Comparison of ENCODE assay signal across 8 cellular contexts in genomic region chr22:46774456-46775363, GRCh38. TPM values are rescaled to one million over a fixed set of nuclear protein-coding genes. Genes with fewer than 3 reads are reported as not detected.
DNase-seq lines count a peak whose midpoint lies in the region; TF ChIP-seq lines count a peak whose summit lies in the region.

No MANE protein-coding gene starts in this region.

- H3K9ac ChIP-seq in HUES6 (ENCODE audit: low read length): peak overlapping the region; percentile 67

- H3K36me3 ChIP-seq in HUES6 (ENCODE audit: control insufficient read depth, insufficient read depth, low read length): no peaks in the 10 kb centered on the region

- POLR2A ChIA-PET in AG04450 (lab: Yijun Ruan, JAX): interaction anchor here (0.6 to 2.2 kb wide), 2 partner anchors 12 to 13 kb away, joined by 4 to 10 read pairs; partner anchors contain the start of gene TBC1D22A

- TF ChIP-seq CTCF in AG04450 (IDR thresholded peaks at IDR 0.05; ENCODE audit: low read depth, low read length): no peak
- TF ChIP-seq CTCF in progenitor cell of endocrine pancreas (IDR thresholded peaks at IDR 0.05; ENCODE audit: unreplicated experiment): no peak

- H3K36me3 Mint-ChIP-seq in progenitor cell of endocrine pancreas (ENCODE audit: insufficient read depth): peaks cover 1% of the 10 kb centered on the region

- H3K27ac Mint-ChIP-seq in progenitor cell of endocrine pancreas: peak overlapping the region; percentile 78

- peak; percentile 27 for TF ChIP-seq POLR2A in GM19099 (IDR thresholded peaks at IDR 0.05; ENCODE audit: extremely low read depth, insufficient read length, low read depth)

- H3K4me1 Mint-ChIP-seq in progenitor cell of endocrine pancreas (ENCODE audit: low read depth): peaks cover 10% of the 10 kb centered on the region

- H3K9me3 ChIP-seq in AG04450 (ENCODE audit: control insufficient read depth, insufficient read depth, low read length) (no peaks in the 10 kb centered on the region), HUES6 (ENCODE audit: control insufficient read depth, insufficient read depth, low read depth, low read length) (no peaks in the 10 kb centered on the region)

- no peaks in the 10 kb centered on the region for H3K27me3 Mint-ChIP-seq in progenitor cell of endocrine pancreas

- H3K27ac ChIP-seq in AG04450 (ENCODE audit: low read depth, low read length) (peak overlapping the region; percentile 87), HUES6 (ENCODE audit: low read depth, low read length) (peak overlapping the region; percentile 92; the same call in 1 of the 2 replicates), caudate nucleus (ENCODE audit: low read depth, low read length) (peak overlapping the region; percentile 83)

- H3K9me3 Mint-ChIP-seq in progenitor cell of endocrine pancreas (ENCODE audit: low read depth): no peaks in the 10 kb centered on the region

- no peak overlapping the region for H3K4me3 Mint-ChIP-seq in progenitor cell of endocrine pancreas (ENCODE audit: low read depth)

- no peaks in the 10 kb centered on the region for H3K27me3 ChIP-seq in AG04450 (ENCODE audit: control insufficient read depth, insufficient read depth, low read length)
- no peaks in the 10 kb centered on the region for H3K27me3 ChIP-seq in HUES6 (ENCODE audit: control insufficient read depth, insufficient read depth, low read length)

- peaks cover 47% of the 10 kb centered on the region for H3K4me1 ChIP-seq in HUES6 (ENCODE audit: control insufficient read depth, insufficient read depth, low read length)

- CTCF ChIA-PET in AG04450 (lab: Charles Lee): interaction anchor here (1.3 to 1.4 kb wide), 2 partner anchors 16 to 24 kb away, joined by 4 to 5 read pairs; no protein-coding TSS in a partner anchor

- no peak overlapping the region for H3K4me3 ChIP-seq in AG04450 (ENCODE audit: low read depth, low read length)
- peak overlapping the region; percentile 10; the same call in 1 of the 2 replicates for H3K4me3 ChIP-seq in HUES6 (ENCODE audit: low read depth, low read length)

- DNase-seq in AG04450 (ENCODE audit: low read depth, low spot score): no peak
- DNase-seq in caudate nucleus (lab: John Stamatoyannopoulos, UW): no peak
- DNase-seq in progenitor cell of endocrine pancreas (ENCODE audit: low spot score, unreplicated experiment): no peak
- DNase-seq in NCI-H524 (lab: John Stamatoyannopoulos, UW): no peak
- no peak for DNase-seq in SIG-M5 (lab: John Stamatoyannopoulos, UW)
- DNase-seq in DMS53 (lab: John Stamatoyannopoulos, UW): no peak

RNA-seq across cellular contexts. Expression of gene TBC1D22A, which starts 12.3 kb away (rescaled TPM):
- polyA plus RNA-seq in AG04450 (2011; rRNA removed): 19.8 and 21.6 TPM in 2 replicates
- polyA minus RNA-seq in AG04450 (2011; rRNA and poly(A)+ RNA removed): 17.1 and 19.6 TPM in 2 replicates
- 23.2 and 24.2 TPM in 2 replicates for total RNA-seq in progenitor cell of endocrine pancreas

RNA-seq across cellular contexts. Expression of gene CERK, which starts 36.7 kb away (rescaled TPM):
- 29.0 and 32.9 TPM in 2 replicates for polyA plus RNA-seq in AG04450 (2011; rRNA removed)
- 45.7 and 51.1 TPM in 2 replicates for polyA minus RNA-seq in AG04450 (2011; rRNA and poly(A)+ RNA removed)
- total RNA-seq in progenitor cell of endocrine pancreas: 59.2 and 62.0 TPM in 2 replicates
